In the genomic region with DNA sequence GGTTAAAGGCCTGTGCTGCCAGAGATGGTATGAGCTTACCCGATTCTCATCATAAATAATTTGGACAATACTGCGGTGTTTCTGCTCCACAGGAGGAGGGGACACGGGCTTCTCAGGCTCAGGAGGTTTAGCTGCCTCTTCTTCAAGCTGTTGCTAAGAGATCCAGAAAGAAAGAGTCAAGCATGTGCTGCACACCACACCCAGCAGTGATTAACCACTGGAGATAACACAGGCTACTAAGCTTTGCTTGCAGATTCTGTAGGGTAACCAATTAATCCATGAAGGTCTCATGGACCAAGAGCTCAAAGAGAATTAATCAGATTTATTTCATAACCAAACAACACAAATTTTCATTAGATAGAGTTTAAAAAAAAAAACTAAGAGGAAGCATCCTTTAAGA, we compare ENCODE assay signal across 18 cellular contexts.
"Had no signal": no experiment of that assay in that cellular context is flagged by ENCODE, and none has a peak within 500 bp of the region (broad histone marks: within the 10 kb centered on the region; RNA-seq: fewer than 3 reads in every experiment).

No MANE protein-coding gene starts in this region.

- H3K27me3 Mint-ChIP-seq: activated B cell treated with CpG ODN at 0.5 μM for 24 hours; activated CD4-positive, alpha-beta T cell treated with anti-CD3 and anti-CD28 coated beads, Interleukin-2, amount 10 ng/mL, durations not matched to agents 7 days and 5 days; activated naive CD8-positive, alpha-beta T cell; memory B cell; natural killer cell treated with Interleukin-12 subunit alpha and Interleukin-12 subunit beta and Interleukin-15 and Interleukin-18, amount 100 ng/mL, for 72 hours; stimulated activated naive CD8-positive, alpha-beta T cell treated with anti-CD3 and anti-CD28 coated beads, Interleukin-15, Interleukin-2, amounts not matched to agents 100 ng/mL and 50 ng/mL, for 24 hours had no signal

- H3K9me3 Mint-ChIP-seq: activated B cell treated with CpG ODN at 0.5 μM for 24 hours; activated CD4-positive, alpha-beta T cell treated with anti-CD3 and anti-CD28 coated beads, Interleukin-2, amount 10 ng/mL, durations not matched to agents 7 days and 5 days; memory B cell; natural killer cell treated with Interleukin-12 subunit alpha and Interleukin-12 subunit beta and Interleukin-15 and Interleukin-18, amount 100 ng/mL, for 72 hours; stimulated activated naive CD8-positive, alpha-beta T cell treated with anti-CD3 and anti-CD28 coated beads, Interleukin-15, Interleukin-2, amounts not matched to agents 100 ng/mL and 50 ng/mL, for 24 hours had no signal

- H3K27me3 ChIP-seq: testis, upper lobe of left lung had no signal

- H3K4me2 ChIP-seq: SK-N-SH, smooth muscle cell had no signal

- H3K9ac ChIP-seq: SK-N-SH had no signal

- ATAC-seq: mucosa of descending colon; natural killer cell treated with Interleukin-12 subunit alpha and Interleukin-12 subunit beta and Interleukin-15 and Interleukin-18, amount 100 ng/mL, for 72 hours had no signal

- H3K27ac Mint-ChIP-seq: activated B cell treated with CpG ODN at 0.5 μM for 24 hours; activated CD4-positive, alpha-beta T cell treated with anti-CD3 and anti-CD28 coated beads, Interleukin-2, amount 10 ng/mL, durations not matched to agents 7 days and 5 days; activated naive CD8-positive, alpha-beta T cell; memory B cell; natural killer cell treated with Interleukin-12 subunit alpha and Interleukin-12 subunit beta and Interleukin-15 and Interleukin-18, amount 100 ng/mL, for 72 hours; stimulated activated naive CD8-positive, alpha-beta T cell treated with anti-CD3 and anti-CD28 coated beads, Interleukin-15, Interleukin-2, amounts not matched to agents 100 ng/mL and 50 ng/mL, for 24 hours had no signal

- H3K36me3 ChIP-seq: prostate gland had no signal

- H3K9me2 ChIP-seq: SK-N-SH had no signal

- H3K4me3 ChIP-seq: left ventricle myocardium inferior, mucosa of descending colon, prostate gland, smooth muscle cell, testis, upper lobe of left lung had no signal

- H3K4me3 Mint-ChIP-seq: activated B cell treated with CpG ODN at 0.5 μM for 24 hours; activated CD4-positive, alpha-beta T cell treated with anti-CD3 and anti-CD28 coated beads, Interleukin-2, amount 10 ng/mL, durations not matched to agents 7 days and 5 days; activated naive CD8-positive, alpha-beta T cell; memory B cell; natural killer cell treated with Interleukin-12 subunit alpha and Interleukin-12 subunit beta and Interleukin-15 and Interleukin-18, amount 100 ng/mL, for 72 hours; stimulated activated naive CD8-positive, alpha-beta T cell treated with anti-CD3 and anti-CD28 coated beads, Interleukin-15, Interleukin-2, amounts not matched to agents 100 ng/mL and 50 ng/mL, for 24 hours had no signal

- H3K9me3 ChIP-seq: left ventricle myocardium inferior, mucosa of descending colon, prostate gland, SK-N-SH, testis, upper lobe of left lung had no signal

- H3K27ac ChIP-seq: left ventricle myocardium inferior, prostate gland, testis, upper lobe of left lung had no signal

- DNase-seq: activated B cell treated with CpG ODN at 0.5 μM for 24 hours; activated CD4-positive, alpha-beta T cell treated with anti-CD3 and anti-CD28 coated beads, Interleukin-2, amount 10 ng/mL, durations not matched to agents 7 days and 5 days; activated CD8-positive, alpha-beta memory T cell treated with anti-CD3 and anti-CD28 coated beads, Interleukin-2, amount 50 U/mL, for 48 hours; activated gamma-delta T cell treated with Interleukin-2 at 50 U/mL for 16 hours; amygdala; effector CD8-positive, alpha-beta T cell; left ventricle myocardium inferior; mucosa of descending colon; right cardiac atrium; SK-N-SH; testis; upper lobe of left lung had no signal

- H3K4me1 Mint-ChIP-seq: activated B cell treated with CpG ODN at 0.5 μM for 24 hours had no signal

- H3K4me1 ChIP-seq: left ventricle myocardium inferior, prostate gland, testis had no signal
